ENCODE assay signal across 20 cellular contexts in the genomic region with DNA sequence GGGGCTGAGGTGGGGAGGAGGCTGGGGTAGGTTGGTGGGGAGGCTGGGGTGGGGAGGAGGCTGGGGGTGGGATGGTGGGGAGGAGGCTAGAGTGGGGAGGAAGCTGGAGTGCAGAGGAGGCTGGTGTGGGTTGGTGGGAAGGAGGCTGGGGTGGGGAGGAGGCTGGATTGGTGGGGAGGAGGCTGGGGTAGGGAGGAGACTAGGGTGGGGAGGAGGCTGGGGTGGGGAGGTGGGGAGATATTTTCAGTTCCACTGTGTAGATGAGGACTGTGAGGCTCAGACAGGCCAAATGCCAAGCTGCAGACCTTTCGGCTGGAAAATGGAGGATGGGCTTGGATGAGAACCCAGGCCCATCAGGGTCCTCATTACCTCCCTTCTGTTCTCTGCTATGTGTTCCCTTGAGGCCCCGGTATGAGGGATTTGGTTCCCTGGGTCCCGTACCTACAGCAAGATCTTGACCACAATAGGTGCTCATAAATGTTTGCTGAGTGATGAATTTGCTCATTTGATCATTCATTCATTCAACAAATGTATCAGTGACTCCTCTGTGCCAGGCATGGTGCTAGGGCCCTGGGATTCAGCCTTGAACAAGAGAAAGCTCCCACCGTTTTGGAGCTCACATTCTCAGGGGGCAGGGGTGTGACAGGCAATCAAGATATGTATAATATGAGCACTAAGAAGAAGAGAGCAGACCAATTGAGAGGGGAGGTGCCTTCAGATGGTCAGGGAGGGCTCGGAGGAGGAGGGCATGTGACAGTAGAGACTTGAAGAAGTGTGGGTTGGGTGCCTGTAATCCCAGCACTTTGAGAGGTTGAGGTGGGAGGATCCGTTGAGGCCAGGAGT. TPM values are rescaled to one million over a fixed set of nuclear protein-coding genes. Genes with fewer than 3 reads are reported as not detected.
DNase-seq lines count a peak whose midpoint lies in the region; ATAC-seq and TF ChIP-seq lines count a peak whose summit lies in the region.
"Had no signal": no experiment of that assay in that cellular context is flagged by ENCODE, and none has a peak within 500 bp of the region (broad histone marks: within the 10 kb centered on the region; RNA-seq: fewer than 3 reads in every experiment).

No MANE protein-coding gene starts in this region.

- TF ChIP-seq CTCF in CD8-positive, alpha-beta T cell (IDR thresholded peaks at IDR 0.05), result no peak
- TF ChIP-seq CTCF in GM10248 (IDR thresholded peaks at IDR 0.05; ENCODE audit: control extremely low read depth, extremely low read depth, low read depth, missing control alignments), result no peak
- TF ChIP-seq CTCF in glutamatergic neuron (IDR thresholded peaks at IDR 0.05; ENCODE audit: partially characterized antibody, unreplicated experiment), result no peak
- no peak for TF ChIP-seq CTCF in heart left ventricle (IDR thresholded peaks at IDR 0.05)

- no peaks in the 10 kb centered on the region for H3K27me3 ChIP-seq in CD8-positive, alpha-beta T cell (ENCODE audit: insufficient read depth, low read length)
- peaks cover 0 to 11% (median 0%) of the 10 kb centered on the region in 9 donors for H3K27me3 ChIP-seq in heart left ventricle
- H3K27me3 ChIP-seq: testis had no signal

- H3K4me1 ChIP-seq in CD8-positive, alpha-beta T cell (ENCODE audit: insufficient read depth, low read length), result peaks cover 5% of the 10 kb centered on the region
- no peaks in the 10 kb centered on the region for H3K4me1 ChIP-seq in heart left ventricle
- H3K4me1 ChIP-seq: spleen, testis had no signal

- H3K27me3 Mint-ChIP-seq in CD8-positive, alpha-beta T cell (ENCODE audit: low read depth), result no peaks in the 10 kb centered on the region
- peaks cover 30% of the 10 kb centered on the region for H3K27me3 Mint-ChIP-seq in glutamatergic neuron (ENCODE audit: unreplicated experiment)
- H3K27me3 Mint-ChIP-seq: activated naive CD8-positive, alpha-beta T cell treated with anti-CD3 and anti-CD28 coated beads for 36 hours; central memory CD8-positive, alpha-beta T cell had no signal

- TF ChIP-seq POLR2A in heart left ventricle (IDR thresholded peaks at IDR 0.05), result no peak

- WGBS in heart left ventricle, 4 donors, result 68 to 81% (median 74%) methylated on average over 6 of the region's 6 CpGs

- H3K27ac Mint-ChIP-seq in CD8-positive, alpha-beta T cell, result peak overlapping the region; percentile 32
- peak overlapping the region; percentile 10 for H3K27ac Mint-ChIP-seq in glutamatergic neuron (ENCODE audit: unreplicated experiment)
- H3K27ac Mint-ChIP-seq: activated naive CD8-positive, alpha-beta T cell treated with anti-CD3 and anti-CD28 coated beads for 36 hours had no signal

- H3K9me3 Mint-ChIP-seq in CD8-positive, alpha-beta T cell, result no peaks in the 10 kb centered on the region
- peaks cover 13% of the 10 kb centered on the region for H3K9me3 Mint-ChIP-seq in glutamatergic neuron (ENCODE audit: unreplicated experiment)
- H3K9me3 Mint-ChIP-seq: activated naive CD8-positive, alpha-beta T cell treated with anti-CD3 and anti-CD28 coated beads for 36 hours; central memory CD8-positive, alpha-beta T cell had no signal

- no peaks in the 10 kb centered on the region for H3K36me3 Mint-ChIP-seq in CD8-positive, alpha-beta T cell
- peaks cover 8% of the 10 kb centered on the region for H3K36me3 Mint-ChIP-seq in glutamatergic neuron (ENCODE audit: unreplicated experiment)
- H3K36me3 Mint-ChIP-seq: activated naive CD8-positive, alpha-beta T cell treated with anti-CD3 and anti-CD28 coated beads for 36 hours had no signal

- no peaks in the 10 kb centered on the region for H3K9me3 ChIP-seq in CD8-positive, alpha-beta T cell (ENCODE audit: low read length)
- H3K9me3 ChIP-seq in heart left ventricle, result no peaks in the 10 kb centered on the region
- H3K9me3 ChIP-seq: spleen, testis had no signal

- DNase-seq in CD8-positive, alpha-beta T cell, result no peak
- DNase-seq in GM10248 (ENCODE audit: extremely low spot score) (peak; percentile 62), NCI-H82 treated with DMSO at 0.1 percent for 48 hours (lab: John Stamatoyannopoulos, UW; ENCODE audit: unreplicated experiment) (peak; percentile 22), glutamatergic neuron (no peak), foreskin melanocyte (no peak), heart left ventricle (no peak), SK-N-DZ (ENCODE audit: low spot score) (no peak)
- DNase-seq: activated naive CD8-positive, alpha-beta T cell treated with anti-CD3 and anti-CD28 coated beads for 36 hours; Calu3; GM23248; NCI-H510A; RPMI8226; spleen; T1000; testis had no signal

- CTCF ChIA-PET in CD8-positive, alpha-beta T cell (lab: Charles Lee), result no interaction called here
- CTCF ChIA-PET in GM10248 (lab: Yijun Ruan, JAX), result no interaction called here

- POLR2A ChIA-PET in CD8-positive, alpha-beta T cell (lab: Charles Lee), result no interaction called here
- POLR2A ChIA-PET in GM10248 (lab: Yijun Ruan, JAX), result no interaction called here

- no peaks in the 10 kb centered on the region for H3K36me3 ChIP-seq in CD8-positive, alpha-beta T cell (ENCODE audit: insufficient read depth, low read length)
- H3K36me3 ChIP-seq in heart left ventricle, result no peaks in the 10 kb centered on the region
- H3K36me3 ChIP-seq: spleen had no signal

- no peak overlapping the region for H3K4me3 Mint-ChIP-seq in CD8-positive, alpha-beta T cell
- peak overlapping the region; percentile 1 for H3K4me3 Mint-ChIP-seq in glutamatergic neuron (ENCODE audit: unreplicated experiment)
- H3K4me3 Mint-ChIP-seq: activated naive CD8-positive, alpha-beta T cell treated with anti-CD3 and anti-CD28 coated beads for 36 hours; central memory CD8-positive, alpha-beta T cell had no signal

- intact Hi-C loops in CD8-positive, alpha-beta T cell (cut with DNase I, micrococcal nuclease), result no loop called here
- intact Hi-C loops in heart left ventricle (cut with DNase I), result no loop called here

- no peak overlapping the region for H3K27ac ChIP-seq in CD8-positive, alpha-beta T cell (ENCODE audit: low read depth, low read length)
- no peak overlapping the region for H3K27ac ChIP-seq in heart left ventricle
- H3K27ac ChIP-seq: GM23248, spleen, testis had no signal

- peaks cover 3% of the 10 kb centered on the region for H3K4me1 Mint-ChIP-seq in CD8-positive, alpha-beta T cell (ENCODE audit: low read depth)
- peaks cover 10% of the 10 kb centered on the region for H3K4me1 Mint-ChIP-seq in glutamatergic neuron (ENCODE audit: low read depth, unreplicated experiment)
- H3K4me1 Mint-ChIP-seq: activated naive CD8-positive, alpha-beta T cell treated with anti-CD3 and anti-CD28 coated beads for 36 hours had no signal

- no peak for ATAC-seq in CD8-positive, alpha-beta T cell
- ATAC-seq in heart left ventricle (no peak), HG03521 (IDR thresholded peaks at IDR 0.05; ENCODE audit: unreplicated experiment) (no peak)
- ATAC-seq: GM12878 had no signal

- H3K4me3 ChIP-seq in CD8-positive, alpha-beta T cell (ENCODE audit: low read depth, low read length), result no peak overlapping the region
- H3K4me3 ChIP-seq in heart left ventricle, result no peak overlapping the region
- H3K4me3 ChIP-seq: GM12878, GM23248, spleen, testis had no signal

RNA-seq across cellular contexts. Expression of gene NOL4L, which starts 36.2 kb away (rescaled TPM):
- total RNA-seq in CD8-positive, alpha-beta T cell, result 10 to 100 TPM; 39.1 to 39.7 TPM
- total RNA-seq in glutamatergic neuron (ENCODE audit: unreplicated experiment) (106 TPM), heart left ventricle (10 to 100 TPM in 2 of 9 donors, 1 to 10 TPM in 7; 3.1 to 15.0 (median 6.7) TPM)
- polyA plus RNA-seq in heart left ventricle, result 1 to 10 TPM; 2.6 to 7.4 TPM
- polyA plus RNA-seq in SK-N-DZ (2014; cell fraction: cytosol; rRNA removed), result 28.6 and 29.6 TPM in 2 replicates
- 40.7 and 52.5 TPM in 2 replicates for polyA plus RNA-seq in SK-N-DZ (2014; cell fraction: nucleus; rRNA removed)

RNA-seq across cellular contexts. Expression of gene C20orf203, which starts 52.4 kb away (rescaled TPM):
- total RNA-seq in CD8-positive, alpha-beta T cell, result under 1 TPM; 0.22 to 0.33 TPM
- total RNA-seq in glutamatergic neuron (ENCODE audit: unreplicated experiment) (0.25 TPM), heart left ventricle (under 1 TPM in 3 of 9 donors, not detected in 6; 0.05 to 0.19 (median 0.07) TPM)
- not detected for polyA plus RNA-seq in heart left ventricle
- polyA plus RNA-seq in SK-N-DZ (2014; cell fraction: cytosol; rRNA removed), result 0.14 and 0.61 TPM in 2 replicates
- polyA plus RNA-seq in SK-N-DZ (2014; cell fraction: nucleus; rRNA removed), result 0.02 and 0.44 TPM in 2 replicates
- total RNA-seq: Calu3, epithelial cell of proximal tubule, GM12878, GM23248, osteocyte had no signal
- polyA plus RNA-seq: GM23248 had no signal

Comparison
In these comparisons a context has a peak if more than half of its experiments do, and no peak if none do; other contexts are left out.
1. DNase-seq: peak in GM10248 (single experiment) and NCI-H82 treated with DMSO at 0.1 percent for 48 hours (single experiment); none in CD8-positive, alpha-beta T cell (0 of 7), glutamatergic neuron (single experiment), foreskin melanocyte (single experiment), heart left ventricle (0 of 5) and SK-N-DZ (single experiment).